ENCODE assay signal across 12 cellular contexts in the genomic region with DNA sequence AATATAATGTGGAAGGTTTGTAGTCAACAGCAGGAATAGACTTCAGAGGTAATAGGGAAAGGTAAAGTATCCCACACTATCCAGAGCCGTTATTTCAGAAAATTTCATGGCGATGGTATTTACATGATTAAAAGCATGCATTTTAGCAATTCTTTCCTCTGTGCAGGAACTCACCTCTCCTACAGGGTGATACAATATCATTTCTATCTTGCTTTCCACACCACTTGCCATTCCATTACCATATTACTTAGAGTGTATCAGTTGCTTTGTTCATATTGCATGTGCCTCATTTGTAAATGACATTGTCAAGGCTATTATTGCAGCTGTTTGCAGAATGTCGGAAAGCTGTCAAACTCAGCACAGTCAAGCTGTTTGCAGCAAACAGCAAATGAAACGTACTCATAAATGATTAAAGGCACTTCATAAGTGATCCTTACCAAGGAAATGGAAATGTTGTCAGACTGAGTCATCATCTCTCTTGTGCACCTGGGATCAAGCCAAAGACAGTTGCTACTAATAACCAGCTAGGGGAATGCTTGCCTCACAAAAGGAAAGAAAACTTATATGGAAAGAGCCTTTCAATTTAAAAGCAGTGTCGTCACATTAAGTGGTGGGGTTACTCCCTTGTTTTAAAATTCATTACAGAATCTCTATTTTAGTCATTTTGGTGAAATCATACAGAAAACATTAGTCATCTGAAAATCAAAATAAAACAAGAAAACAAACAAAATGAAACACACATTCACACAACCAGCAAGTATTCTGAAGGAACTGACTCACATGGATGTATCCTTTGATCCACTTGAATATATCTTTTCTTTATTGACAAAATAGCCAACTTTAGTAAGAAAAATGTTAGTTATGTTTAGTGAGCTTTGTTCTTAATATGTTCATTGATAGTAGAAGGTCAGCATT.
DNase-seq lines count a peak whose midpoint lies in the region; FAIRE-seq and TF ChIP-seq lines count a peak whose summit lies in the region.
"Had no signal": no experiment of that assay in that cellular context is flagged by ENCODE, and none has a peak within 500 bp of the region (broad histone marks: within the 10 kb centered on the region; RNA-seq: fewer than 3 reads in every experiment).

No MANE protein-coding gene starts in this region.

- CTCF ChIA-PET in mammary epithelial cell (lab: Charles Lee; ENCODE audit: low non-redundant PET) = no interaction called here

- no peak overlapping the region for H3K27ac ChIP-seq in mammary epithelial cell (ENCODE audit: insufficient read depth, low read depth, low read length)
- no peak overlapping the region for H3K27ac ChIP-seq in small intestine (ENCODE audit: low read depth in 1 of 2, low read length in 1 of 2)
- H3K27ac ChIP-seq: 22Rv1, left ventricle myocardium inferior had no signal

- no peak overlapping the region for H3K4me3 ChIP-seq in mammary epithelial cell (replicated peaks in 1 of 3; ENCODE audit: insufficient read depth in 1 of 3, low read depth in 2 of 3, low read length in 3 of 3)
- no peak overlapping the region for H3K4me3 ChIP-seq in small intestine (ENCODE audit: low read depth in 1 of 2, low read length in 2 of 2)
- H3K4me3 ChIP-seq: left ventricle myocardium inferior had no signal

- no peaks in the 10 kb centered on the region for H3K9me3 ChIP-seq in mammary epithelial cell (replicated peaks; ENCODE audit: insufficient read depth, low read length)
- no peaks in the 10 kb centered on the region for H3K9me3 ChIP-seq in small intestine (ENCODE audit: control insufficient read depth, low read depth)

- H3K36me3 Mint-ChIP-seq in activated T-helper 1 cell treated with anti-CD3 and anti-CD28 coated beads, Interleukin-12 subunit alpha, Interleukin-12 subunit beta, Interleukin-2, Interleukin-4 antibody, amounts not matched to agents 30 ng/mL and 10 ng/mL and 1 ng/mL, durations not matched to agents 14 hours and 24 hours and 36 hours (ENCODE audit: low read depth) = no peaks in the 10 kb centered on the region

- no peaks in the 10 kb centered on the region for H3K4me1 Mint-ChIP-seq in activated T-helper 1 cell treated with anti-CD3 and anti-CD28 coated beads, Interleukin-12 subunit alpha, Interleukin-12 subunit beta, Interleukin-2, Interleukin-4 antibody, amounts not matched to agents 30 ng/mL and 10 ng/mL and 1 ng/mL, durations not matched to agents 14 hours and 24 hours and 36 hours (ENCODE audit: low read depth)

- dilution Hi-C loops in mammary epithelial cell (cut with HindIII; ENCODE audit: low sequenced_read_pairs) = no loop called here

- no peak overlapping the region for H3K4me3 Mint-ChIP-seq in activated T-helper 1 cell treated with anti-CD3 and anti-CD28 coated beads, Interleukin-12 subunit alpha, Interleukin-12 subunit beta, Interleukin-2, Interleukin-4 antibody, amounts not matched to agents 30 ng/mL and 10 ng/mL and 1 ng/mL, durations not matched to agents 14 hours and 24 hours and 36 hours

- H3K9me3 Mint-ChIP-seq in activated T-helper 1 cell treated with anti-CD3 and anti-CD28 coated beads, Interleukin-12 subunit alpha, Interleukin-12 subunit beta, Interleukin-2, Interleukin-4 antibody, amounts not matched to agents 30 ng/mL and 10 ng/mL and 1 ng/mL, durations not matched to agents 14 hours and 24 hours and 36 hours = peaks cover 5% of the 10 kb centered on the region

- in situ Hi-C loops in mammary epithelial cell (cut with MboI; ENCODE audit: low sequenced_read_pairs in 2 of 2) = no loop called here

- H3K4me1 ChIP-seq in mammary epithelial cell (ENCODE audit: insufficient read depth, low read length) (no peaks in the 10 kb centered on the region), small intestine (ENCODE audit: control insufficient read depth in 2 of 2, insufficient read depth in 1 of 2, low read depth in 1 of 2, low read length in 1 of 2) (no peaks in the 10 kb centered on the region)
- H3K4me1 ChIP-seq: left ventricle myocardium inferior had no signal

- intact Hi-C loops in mammary epithelial cell (cut with micrococcal nuclease) = no loop called here
- intact Hi-C loops in activated T-helper 1 cell treated with anti-CD3 and anti-CD28 coated beads, Interleukin-12 subunit alpha, Interleukin-12 subunit beta, Interleukin-2, Interleukin-4 antibody, amounts not matched to agents 30 ng/mL and 10 ng/mL and 1 ng/mL, durations not matched to agents 14 hours and 24 hours and 36 hours (cut with micrococcal nuclease) = no loop called here

- TF ChIP-seq CTCF in mammary epithelial cell (conservative IDR thresholded peaks at IDR 0.05 in 1 of 2, IDR thresholded peaks at IDR 0.05 in 1 of 2; ENCODE audit: extremely low read depth in 1 of 2, insufficient read depth in 1 of 2, low read depth in 1 of 2, low read length in 2 of 2) = peak in 1 of 2 donors; percentile 13

- H2AFZ ChIP-seq in mammary epithelial cell (ENCODE audit: low read depth, low read length) = no peak overlapping the region

- H3K27ac Mint-ChIP-seq in activated T-helper 1 cell treated with anti-CD3 and anti-CD28 coated beads, Interleukin-12 subunit alpha, Interleukin-12 subunit beta, Interleukin-2, Interleukin-4 antibody, amounts not matched to agents 30 ng/mL and 10 ng/mL and 1 ng/mL, durations not matched to agents 14 hours and 24 hours and 36 hours = no peak overlapping the region

- H4K20me1 ChIP-seq in mammary epithelial cell (ENCODE audit: insufficient read depth, low read length) = no peaks in the 10 kb centered on the region

- WGBS in mammary epithelial cell (ENCODE audit: low coverage, missing lambda C conversion rate) = 42% methylated on average over 5 of the region's 5 CpGs
- WGBS in small intestine, 3 donors = 59 to 62% (median 61%) methylated on average over 5 of the region's 5 CpGs

- FAIRE-seq in small intestine (lab: Jason Lieb, UNC) = peak; percentile 65
- FAIRE-seq: endothelial cell of umbilical vein had no signal

- no peaks in the 10 kb centered on the region for H3K79me2 ChIP-seq in mammary epithelial cell (ENCODE audit: insufficient read depth, low read length)

- H3K27me3 ChIP-seq in mammary epithelial cell (ENCODE audit: insufficient read depth, low read length) = no peaks in the 10 kb centered on the region
- H3K27me3 ChIP-seq in small intestine (ENCODE audit: control insufficient read depth in 2 of 2, insufficient read depth in 2 of 2, low read length in 2 of 2) = no peaks in the 10 kb centered on the region

- no peak overlapping the region for H3K9ac ChIP-seq in mammary epithelial cell (ENCODE audit: insufficient read depth, low read length)

- no peaks in the 10 kb centered on the region for H3K27me3 Mint-ChIP-seq in activated T-helper 1 cell treated with anti-CD3 and anti-CD28 coated beads, Interleukin-12 subunit alpha, Interleukin-12 subunit beta, Interleukin-2, Interleukin-4 antibody, amounts not matched to agents 30 ng/mL and 10 ng/mL and 1 ng/mL, durations not matched to agents 14 hours and 24 hours and 36 hours (ENCODE audit: insufficient read depth)

- DNase-seq in DMS 273 (lab: John Stamatoyannopoulos, UW; ENCODE audit: unreplicated experiment) (peak; percentile 12), DMS 273 treated with DMSO at 0.1 percent for 48 hours (lab: John Stamatoyannopoulos, UW) (no peak), NCI-H460 (ENCODE audit: extremely low read depth, low read depth) (peak; percentile 72), mammary epithelial cell (peak; percentile 78), small intestine (no peak), mesenteric fat pad (ENCODE audit: low spot score) (no peak), cerebellar nuclear complex (lab: John Stamatoyannopoulos, UW) (no peak)
- no peak for DNase-seq in activated T-helper 1 cell treated with anti-CD3 and anti-CD28 coated beads, Interleukin-12 subunit alpha, Interleukin-12 subunit beta, Interleukin-2, Interleukin-4 antibody, amounts not matched to agents 30 ng/mL and 10 ng/mL and 1 ng/mL, durations not matched to agents 14 hours and 24 hours and 36 hours (ENCODE audit: low spot score)
- DNase-seq: activated gamma-delta T cell, left ventricle myocardium inferior had no signal

- H3K36me3 ChIP-seq in mammary epithelial cell (ENCODE audit: insufficient read depth, low read length) = no peaks in the 10 kb centered on the region
- no peaks in the 10 kb centered on the region for H3K36me3 ChIP-seq in small intestine (ENCODE audit: control insufficient read depth in 2 of 2, insufficient read depth in 2 of 2, low read length in 2 of 2)
- H3K36me3 ChIP-seq: left ventricle myocardium inferior had no signal

- no peak overlapping the region for H3K4me2 ChIP-seq in mammary epithelial cell (ENCODE audit: insufficient read depth, low read depth, low read length)

- BruUV-seq in mammary epithelial cell (replicated peaks; lab: Mats Ljungman, UMichigan) = no TSS peak

Comparison
In these comparisons a context has a peak if more than half of its experiments do, and no peak if none do; other contexts are left out.
1. DNase-seq: peak in DMS 273 (single experiment), NCI-H460 (single experiment) and mammary epithelial cell (single experiment); none in DMS 273 treated with DMSO at 0.1 percent for 48 hours (single experiment), small intestine (single experiment), mesenteric fat pad (single experiment), cerebellar nuclear complex (0 of 2) and activated T-helper 1 cell treated with anti-CD3 and anti-CD28 coated beads, Interleukin-12 subunit alpha, Interleukin-12 subunit beta, Interleukin-2, Interleukin-4 antibody, amounts not matched to agents 30 ng/mL and 10 ng/mL and 1 ng/mL, durations not matched to agents 14 hours and 24 hours and 36 hours (single experiment).